In genomic region chr5:66307647-66308257, GRCh38 we compare ENCODE assay signal across 8 cellular contexts.
A peak's percentile ranks its signal among the peaks of the same experiment; 100 is the strongest.
DNase-seq lines count a peak whose midpoint lies in the region; ATAC-seq, FAIRE-seq and TF ChIP-seq lines count a peak whose summit lies in the region.

No MANE protein-coding gene starts in this region.

- H3K4me1 ChIP-seq in DND-41 (ENCODE audit: insufficient read depth, low read length) (no peaks in the 10 kb centered on the region), lower lobe of right lung (peaks cover 6% of the 10 kb centered on the region)

- no peak overlapping the region for H3K4me2 ChIP-seq in DND-41 (ENCODE audit: insufficient read depth, low read length)

- H3K9me3 ChIP-seq in DND-41 (ENCODE audit: insufficient read depth, low read length, severe bottlenecking) (no peaks in the 10 kb centered on the region), lower lobe of right lung (no peaks in the 10 kb centered on the region)

- TF ChIP-seq CTCF in DND-41 (IDR thresholded peaks at IDR 0.05; ENCODE audit: borderline replicate concordance, extremely low read depth, low read length, poor library complexity, severe bottlenecking) (peak; percentile 94), LNCAP (IDR thresholded peaks at IDR 0.05) (peak; percentile 87), lower lobe of right lung (IDR thresholded peaks at IDR 0.05) (peak; percentile 85)

- no peak overlapping the region for H2AFZ ChIP-seq in DND-41 (ENCODE audit: low read depth, low read length)

- no peaks in the 10 kb centered on the region for H3K36me3 ChIP-seq in DND-41 (ENCODE audit: insufficient read depth, low read length)
- H3K36me3 ChIP-seq in lower lobe of right lung, result no peaks in the 10 kb centered on the region

- H3K27me3 ChIP-seq in DND-41 (ENCODE audit: insufficient read depth, low read length, poor library complexity), result no peaks in the 10 kb centered on the region
- H3K27me3 ChIP-seq in lower lobe of right lung (ENCODE audit: low read depth), result no peaks in the 10 kb centered on the region

- H4K20me1 ChIP-seq in DND-41 (ENCODE audit: insufficient read depth, low read length), result no peaks in the 10 kb centered on the region

- H3K4me3 ChIP-seq in DND-41 (ENCODE audit: low read depth in 1 of 2, low read length in 2 of 2) (no peak overlapping the region), lower lobe of right lung (no peak overlapping the region)

- peak; percentile 83 for ATAC-seq in DND-41 (ENCODE audit: insufficient read depth, low read depth)
- peak; percentile 70 for ATAC-seq in GM21367 (IDR thresholded peaks at IDR 0.05; ENCODE audit: unreplicated experiment)
- peak; percentile 87 to 93 for ATAC-seq in lower lobe of right lung

- DNase-seq in DND-41 (peak; percentile 26), RCC 7860 (ENCODE audit: low spot score) (peak; percentile 30), dedifferentiated amniotic fluid mesenchymal stem cell (ENCODE audit: extremely low spot score) (peak; percentile 76), lower lobe of right lung (no peak), NK-92 (lab: John Stamatoyannopoulos, UW; ENCODE audit: unreplicated experiment) (no peak)
- no peak for DNase-seq in effector CD4-positive, alpha-beta T cell

- no peak overlapping the region for H3K9ac ChIP-seq in DND-41 (ENCODE audit: low read depth, low read length)

- H3K79me2 ChIP-seq in DND-41 (ENCODE audit: insufficient read depth, low read length), result no peaks in the 10 kb centered on the region

- FAIRE-seq in RCC 7860 (lab: Jason Lieb, UNC), result no peak

- H3K27ac ChIP-seq in DND-41 (ENCODE audit: low read length), result no peak overlapping the region
- no peak overlapping the region for H3K27ac ChIP-seq in lower lobe of right lung

- intact Hi-C loops in lower lobe of right lung (cut with DNase I), result loop anchor here (5.0 kb wide), 1 partner anchor 450 kb away; no protein-coding TSS in a partner anchor

Comparison
In these comparisons a context has a peak if more than half of its experiments do, and no peak if none do; other contexts are left out.
1. DNase-seq: peak in DND-41 (single experiment), RCC 7860 (single experiment) and dedifferentiated amniotic fluid mesenchymal stem cell (single experiment); none in lower lobe of right lung (single experiment), NK-92 (single experiment) and effector CD4-positive, alpha-beta T cell (single experiment).
2. Peak in every context shown above with its lines, with median percentiles within 50 percentile points of each other: ATAC-seq and CTCF ChIP-seq.